In the genomic region with DNA sequence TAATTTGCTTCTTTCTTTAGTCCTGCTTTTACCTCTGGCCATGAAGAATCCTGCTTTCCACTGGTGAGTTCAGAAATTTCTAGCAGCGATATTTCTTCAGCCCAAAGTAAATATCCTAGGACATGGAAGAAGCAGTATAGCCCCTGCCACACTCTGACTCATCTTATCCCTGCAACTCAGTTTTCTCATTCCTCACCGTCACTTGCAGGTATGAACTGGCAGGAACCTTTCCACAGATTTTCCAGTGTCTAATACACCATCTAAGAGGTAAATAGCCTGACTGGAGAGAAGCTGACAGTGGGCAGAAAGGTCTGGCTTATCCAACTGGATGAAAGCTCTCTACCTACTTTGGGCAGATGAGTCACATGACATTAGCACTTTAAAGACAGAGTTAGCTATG, we compare ENCODE assay signal across 14 cellular contexts.
DNase-seq lines count a peak whose midpoint lies in the region; ATAC-seq and TF ChIP-seq lines count a peak whose summit lies in the region.
"Had no signal": no experiment of that assay in that cellular context is flagged by ENCODE, and none has a peak within 500 bp of the region (broad histone marks: within the 10 kb centered on the region; RNA-seq: fewer than 3 reads in every experiment).

No MANE protein-coding gene starts in this region.

- ATAC-seq in HG03469 (IDR thresholded peaks at IDR 0.05; ENCODE audit: unreplicated experiment) (no peak), heart left ventricle (no peak)
- ATAC-seq: HepG2 had no signal

- H3K27ac ChIP-seq in breast epithelium (no peak overlapping the region), endodermal cell (ENCODE audit: low read depth, low read length) (no peak overlapping the region), heart left ventricle (no peak overlapping the region)
- H3K27ac ChIP-seq: 22Rv1, BLaER1 had no signal

- H3K36me3 Mint-ChIP-seq in MCF 10A (ENCODE audit: insufficient read depth, unreplicated experiment), result no peaks in the 10 kb centered on the region
- peaks cover 18% of the 10 kb centered on the region for H3K36me3 Mint-ChIP-seq in endodermal cell (ENCODE audit: low read depth)

- H3K27me3 ChIP-seq in breast epithelium (no peaks in the 10 kb centered on the region), endodermal cell (ENCODE audit: control insufficient read depth, insufficient read depth, low read length, poor library complexity, severe bottlenecking) (no peaks in the 10 kb centered on the region), heart left ventricle (no peaks in the 10 kb centered on the region)
- H3K27me3 ChIP-seq: BLaER1 had no signal

- TF ChIP-seq POLR2A in breast epithelium (IDR thresholded peaks at IDR 0.05) (no peak), heart left ventricle (IDR thresholded peaks at IDR 0.05) (no peak)

- CTCF ChIA-PET in MCF 10A (lab: Yijun Ruan, JAX), result interaction anchor here (0.7 kb wide), 1 partner anchor 83 kb away, joined by 3 read pairs; no protein-coding TSS in a partner anchor

- intact Hi-C loops in MCF 10A (cut with micrococcal nuclease) (no loop called here), breast epithelium (cut with DNase I; ENCODE audit: low total_unique reads) (no loop called here), heart left ventricle (cut with DNase I) (loop anchor here in 1 of 10 donors (10.0 kb wide), 1 partner anchor 61 kb away; no protein-coding TSS in a partner anchor)

- no peaks in the 10 kb centered on the region for H3K4me1 ChIP-seq in breast epithelium
- no peaks in the 10 kb centered on the region for H3K4me1 ChIP-seq in endodermal cell (ENCODE audit: control insufficient read depth, insufficient read depth, low read length)
- H3K4me1 ChIP-seq in heart left ventricle, result no peaks in the 10 kb centered on the region
- H3K4me1 ChIP-seq: BLaER1, HAP-1 had no signal

- no peak overlapping the region for H3K4me3 Mint-ChIP-seq in MCF 10A (ENCODE audit: unreplicated experiment)
- H3K4me3 Mint-ChIP-seq in endodermal cell, result no peak overlapping the region

- H3K27ac Mint-ChIP-seq in MCF 10A (ENCODE audit: low read depth, unreplicated experiment) (no peak overlapping the region), endodermal cell (no peak overlapping the region)

- WGBS in endodermal cell (ENCODE audit: insufficient coverage in 1 of 2, insufficient read length in 1 of 2), 2 experiments, result 62% methylated on average over 2 of the region's 2 CpGs; no CpG with 5 or more reads in 1 of the 2 experiments
- 71 to 93% (median 82%) methylated on average over 2 of the region's 2 CpGs for WGBS in heart left ventricle, 4 donors

- no peak for TF ChIP-seq CTCF in MCF 10A (IDR thresholded peaks at IDR 0.05; ENCODE audit: unreplicated experiment)
- TF ChIP-seq CTCF in breast epithelium (IDR thresholded peaks at IDR 0.05), result no peak
- TF ChIP-seq CTCF in epithelial cell of esophagus (IDR thresholded peaks at IDR 0.05; ENCODE audit: insufficient read depth, low read depth, low read length, missing control alignments), result no peak
- TF ChIP-seq CTCF in endodermal cell (conservative IDR thresholded peaks at IDR 0.05), result no peak
- TF ChIP-seq CTCF in heart left ventricle (IDR thresholded peaks at IDR 0.05), result no peak

- no peaks in the 10 kb centered on the region for H3K9me3 ChIP-seq in breast epithelium
- H3K9me3 ChIP-seq in endodermal cell (ENCODE audit: control insufficient read depth, low read length), result peaks cover 33% of the 10 kb centered on the region
- no peaks in the 10 kb centered on the region for H3K9me3 ChIP-seq in heart left ventricle
- H3K9me3 ChIP-seq: HAP-1 had no signal

- POLR2A ChIA-PET in MCF 10A (lab: Yijun Ruan, JAX), result no interaction called here

- no peak overlapping the region for H3K9ac ChIP-seq in endodermal cell (ENCODE audit: extremely low read depth, low read length, poor library complexity, severe bottlenecking)
- H3K9ac ChIP-seq: BLaER1 had no signal

- H3K4me3 ChIP-seq in breast epithelium (no peak overlapping the region), epithelial cell of esophagus (ENCODE audit: low read length) (no peak overlapping the region), endodermal cell (ENCODE audit: low read length) (no peak overlapping the region), heart left ventricle (no peak overlapping the region)
- H3K4me3 ChIP-seq: BLaER1, HAP-1 had no signal

- H3K36me3 ChIP-seq in breast epithelium (no peaks in the 10 kb centered on the region), endodermal cell (ENCODE audit: control insufficient read depth, insufficient read depth, low read length) (no peaks in the 10 kb centered on the region), heart left ventricle (no peaks in the 10 kb centered on the region)
- H3K36me3 ChIP-seq: BLaER1, HAP-1 had no signal

- DNase-seq in MCF 10A (ENCODE audit: unreplicated experiment) (peak; percentile 35), breast epithelium (ENCODE audit: low spot score in 2 of 2) (no peak), epithelial cell of esophagus (ENCODE audit: low read depth) (peak; percentile 85), kidney tubule cell (ENCODE audit: low spot score) (peak; percentile 11), endodermal cell (no peak), heart left ventricle (no peak)
- DNase-seq: AML-193, DMS53, GF-D8 had no signal

- BruUV-seq in MCF 10A (replicated peaks; lab: Mats Ljungman, UMichigan), result no TSS peak

- H3K9me3 Mint-ChIP-seq in MCF 10A (ENCODE audit: unreplicated experiment) (no peaks in the 10 kb centered on the region), endodermal cell (peaks cover 17% of the 10 kb centered on the region)

- H3K27me3 Mint-ChIP-seq in MCF 10A (ENCODE audit: insufficient read depth, unreplicated experiment), result no peaks in the 10 kb centered on the region
- H3K27me3 Mint-ChIP-seq in endodermal cell (ENCODE audit: insufficient read depth), result no peaks in the 10 kb centered on the region

- H3K4me1 Mint-ChIP-seq in MCF 10A (ENCODE audit: insufficient read depth, unreplicated experiment) (peaks cover 11% of the 10 kb centered on the region), endodermal cell (peaks cover 2% of the 10 kb centered on the region)

Comparison
In these comparisons a context has a peak if more than half of its experiments do, and no peak if none do; other contexts are left out.
1. DNase-seq: peak in MCF 10A (single experiment), epithelial cell of esophagus (single experiment) and kidney tubule cell (single experiment); none in breast epithelium (0 of 2), endodermal cell (single experiment) and heart left ventricle (0 of 5).